ENCODE assay signal across 9 cellular contexts in genomic region chr1:16440150-16440479, GRCh38. TPM values are rescaled to one million over a fixed set of nuclear protein-coding genes. Genes with fewer than 3 reads are reported as not detected.
DNase-seq lines count a peak whose midpoint lies in the region; ATAC-seq and TF ChIP-seq lines count a peak whose summit lies in the region.
"Had no signal": no experiment of that assay in that cellular context is flagged by ENCODE, and none has a peak within 500 bp of the region (broad histone marks: within the 10 kb centered on the region; RNA-seq: fewer than 3 reads in every experiment).

No MANE protein-coding gene starts in this region.

- H3K4me1 ChIP-seq in left lung (peaks cover 13 to 49% of the 10 kb centered on the region in 2 donors), uterus (peaks cover 0 to 5% of the 10 kb centered on the region in 2 donors)

- peak overlapping the region; percentile 83 to 96 for H3K4me3 ChIP-seq in left lung
- H3K4me3 ChIP-seq in uterus, result peak overlapping the region; percentile 65 to 80

- ATAC-seq in HG03103 (IDR thresholded peaks at IDR 0.05; ENCODE audit: low read depth, unreplicated experiment), result peak; percentile 11
- ATAC-seq in left lung, result no peak

- no peaks in the 10 kb centered on the region for H3K9me3 ChIP-seq in left lung
- no peaks in the 10 kb centered on the region for H3K9me3 ChIP-seq in uterus

- DNase-seq in NCI-H345 (lab: John Stamatoyannopoulos, UW) (peak; percentile 37), NCI-H345 treated with DMSO at 0.1 percent for 48 hours (lab: John Stamatoyannopoulos, UW; ENCODE audit: unreplicated experiment) (no peak), left lung (no peak), uterus (no peak), SKM-1 (lab: John Stamatoyannopoulos, UW; ENCODE audit: unreplicated experiment) (no peak)
- no peak for DNase-seq in stimulated activated CD4-positive, alpha-beta T cell treated with anti-CD3 and anti-CD28 coated beads, Interleukin-12 subunit alpha, Interleukin-12 subunit beta, amount 100 ng/mL, for 4 hours

- H3K27me3 ChIP-seq in left lung (no peaks in the 10 kb centered on the region), uterus (no peaks in the 10 kb centered on the region)

- H3K27ac ChIP-seq in angular gyrus (ENCODE audit: low read depth, low read length) (peak overlapping the region; percentile 46), left lung (peak overlapping the region; percentile 80 to 91), uterus (peak overlapping the region; percentile 65 to 70)

- intact Hi-C loops in left lung (cut with DNase I), result no loop called here
- intact Hi-C loops in uterus (cut with DNase I; ENCODE audit: low total_unique reads), result no loop called here

- H3K36me3 ChIP-seq in left lung (peaks cover 0 to 19% of the 10 kb centered on the region in 2 donors), uterus (no peaks in the 10 kb centered on the region)

- TF ChIP-seq CTCF in left lung (IDR thresholded peaks at IDR 0.05), result no peak
- no peak for TF ChIP-seq CTCF in uterus (IDR thresholded peaks at IDR 0.05)

- TF ChIP-seq POLR2A in uterus (IDR thresholded peaks at IDR 0.05), result no peak

RNA-seq across cellular contexts. Expression of gene NECAP2, which starts 0.4 kb away (rescaled TPM):
- total RNA-seq in left lung (10 to 100 TPM; 69.5 to 73.5 TPM), uterus (10 to 100 TPM; 36.0 to 60.1 (median 38.6) TPM)

RNA-seq across cellular contexts. Expression of gene SPATA21, which starts 2.9 kb away (rescaled TPM):
- total RNA-seq in left lung (not detected), uterus (under 1 TPM in 1 of 4 donors, not detected in 3; 0.27 TPM)
- total RNA-seq: Daoy had no signal
